In the genomic region with DNA sequence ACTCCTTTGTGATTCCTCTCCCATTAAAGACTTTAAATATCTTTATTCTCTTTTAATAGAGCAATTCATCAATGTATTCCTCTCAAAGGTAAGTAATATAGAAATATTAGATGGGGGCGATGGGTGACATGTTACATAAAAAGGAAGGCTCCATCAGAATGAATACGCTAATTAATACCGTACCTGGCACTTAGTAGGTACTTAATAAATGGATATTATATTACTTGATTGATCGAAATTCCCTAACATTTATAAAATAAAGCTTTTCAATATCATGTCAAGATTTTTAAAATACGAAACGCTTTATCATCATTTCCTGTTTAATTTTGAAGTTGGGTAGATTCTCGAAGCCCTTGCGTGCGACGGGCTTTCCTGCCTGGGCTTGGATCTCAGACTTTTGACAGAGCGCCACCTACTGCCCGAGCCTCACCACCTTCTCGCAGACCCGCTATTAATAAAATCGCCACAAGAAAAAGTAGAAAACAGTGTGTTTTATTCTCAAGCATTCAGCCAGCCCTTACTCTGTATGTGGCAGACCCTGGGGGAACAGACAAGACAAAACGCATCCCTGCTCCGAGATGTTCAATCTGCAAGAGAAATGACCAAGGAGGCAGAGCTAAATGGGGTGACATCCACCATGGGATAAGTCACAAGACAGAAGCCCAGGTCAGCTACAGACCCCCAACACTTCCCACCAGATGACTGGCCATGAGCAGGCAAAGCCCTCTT, we compare ENCODE assay signal across 8 cellular contexts.
A peak's percentile ranks its signal among the peaks of the same experiment; 100 is the strongest.
DNase-seq lines count a peak whose midpoint lies in the region; ATAC-seq and TF ChIP-seq lines count a peak whose summit lies in the region.

No MANE protein-coding gene starts in this region.

- H3K4me3 Mint-ChIP-seq in Calu3 (ENCODE audit: low read depth, unreplicated experiment), result no peak overlapping the region

- WGBS in transverse colon (ENCODE audit: low coverage in 1 of 2), 2 donors, result 16 to 19% methylated on average over 15 to 17 of the region's 17 CpGs

- DNase-seq in Calu3, result peak; percentile 84
- DNase-seq in HPDE6-E6E7 (ENCODE audit: extremely low spot score), result peak; percentile 69
- DNase-seq in SHP77 treated with DMSO at 0.1 percent for 48 hours (lab: John Stamatoyannopoulos, UW), result peak; percentile 22
- DNase-seq in activated effector memory CD4-positive, alpha-beta T cell treated with anti-CD3 and anti-CD28 coated beads, Interleukin-2, amount 50 U/mL, for 16 hours, result peak; percentile 90
- DNase-seq in germinal center (ENCODE audit: low spot score), result peak; percentile 74
- peak; percentile 73 for DNase-seq in pons (ENCODE audit: low spot score)
- DNase-seq in transverse colon, result peak; percentile 69

- H3K27me3 ChIP-seq in transverse colon, result peaks cover 3% of the 10 kb centered on the region

- H3K27me3 Mint-ChIP-seq in Calu3 (ENCODE audit: unreplicated experiment), result peaks cover 62% of the 10 kb centered on the region

- no peaks in the 10 kb centered on the region for H3K9me3 ChIP-seq in transverse colon

- no peak for ATAC-seq in GM21423 (IDR thresholded peaks at IDR 0.05; ENCODE audit: unreplicated experiment)

- peak; percentile 81 for TF ChIP-seq CTCF in Calu3 (IDR thresholded peaks at IDR 0.05; ENCODE audit: unreplicated experiment)
- peak; percentile 63 to 72 (median 70) for TF ChIP-seq CTCF in transverse colon (IDR thresholded peaks at IDR 0.05)

- H3K4me1 Mint-ChIP-seq in Calu3 (ENCODE audit: low read depth, unreplicated experiment), result no peaks in the 10 kb centered on the region

- TF ChIP-seq POLR2A in transverse colon (IDR thresholded peaks at IDR 0.05), result no peak

- no peak overlapping the region for H3K27ac ChIP-seq in transverse colon

- BruUV-seq in Calu3 (replicated peaks; lab: Mats Ljungman, UMichigan), result no TSS peak

- no peak overlapping the region for H3K27ac Mint-ChIP-seq in Calu3 (ENCODE audit: unreplicated experiment)

- no peaks in the 10 kb centered on the region for H3K36me3 Mint-ChIP-seq in Calu3 (ENCODE audit: insufficient read depth, unreplicated experiment)

- H3K9me3 Mint-ChIP-seq in Calu3 (ENCODE audit: low read depth, unreplicated experiment), result no peaks in the 10 kb centered on the region

- in situ Hi-C loops in transverse colon (cut with MboI; ENCODE audit: low pct_ligation_motif_present in 1 of 4, low pct_unique_long_range_greater_than_20kb in 1 of 4, low sequenced_read_pairs in 3 of 4), result loop anchor here in 2 of 4 donors (25.0 kb wide), 3 partner anchors 432 to 757 kb away; no protein-coding TSS in a partner anchor

- no peak for TF ChIP-seq EP300 in transverse colon (IDR thresholded peaks at IDR 0.05; ENCODE audit: low read depth)

- H3K4me3 ChIP-seq in transverse colon, result no peak overlapping the region

- no peaks in the 10 kb centered on the region for H3K36me3 ChIP-seq in transverse colon

- intact Hi-C loops in Calu3 (cut with micrococcal nuclease; ENCODE audit: unreplicated experiment) (loop anchor here (2.0 to 10.0 kb wide), 3 partner anchors 316 to 757 kb away; no protein-coding TSS in a partner anchor), transverse colon (cut with DNase I; ENCODE audit: low total_unique reads) (no loop called here)

- H3K4me1 ChIP-seq in transverse colon, result no peaks in the 10 kb centered on the region

- CTCF ChIA-PET in Calu3 (lab: Charles Lee), result interaction anchor here (1.0 to 1.3 kb wide), 4 partner anchors 11 to 445 kb away, joined by 3 to 4 read pairs (median 4); no protein-coding TSS in a partner anchor

Comparison
In these comparisons a context has a peak if more than half of its experiments do, and no peak if none do; other contexts are left out.
1. DNase-seq: peak in every context shown above with its lines; median percentile 90 in activated effector memory CD4-positive, alpha-beta T cell treated with anti-CD3 and anti-CD28 coated beads, Interleukin-2, amount 50 U/mL, for 16 hours; 84 in Calu3; 74 in germinal center; 73 in pons; 69 in HPDE6-E6E7; 69 in transverse colon; 22 in SHP77 treated with DMSO at 0.1 percent for 48 hours.